Comparison of ENCODE assay signal across 3 cellular contexts in the genomic region with DNA sequence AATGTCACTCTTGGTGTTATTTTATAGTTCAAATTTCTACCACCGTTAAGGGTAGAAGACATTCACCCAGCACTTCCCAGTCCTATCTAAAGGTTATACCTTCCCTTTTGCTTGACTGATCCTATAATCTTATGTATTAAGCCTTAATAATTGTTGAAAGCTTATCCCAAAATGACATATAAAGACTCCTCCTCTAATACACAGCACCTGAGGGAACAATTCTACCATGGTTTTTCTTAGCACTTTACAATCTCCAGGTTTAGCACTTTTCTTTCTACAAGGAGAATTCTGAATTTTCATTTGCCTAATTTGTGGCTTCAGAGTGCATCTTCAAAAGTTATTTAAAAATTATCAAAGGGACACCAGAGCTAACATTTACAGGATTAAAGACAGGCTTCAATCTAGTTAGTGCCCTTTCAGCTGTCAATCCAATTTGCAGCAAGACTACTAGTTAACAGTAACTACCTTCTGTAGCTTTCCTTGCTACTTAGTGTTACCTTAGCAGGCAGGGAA.
TF ChIP-seq lines count a peak whose summit lies in the region.

No MANE protein-coding gene starts in this region.

TF ChIP-seq in A549, 52 proteins besides CTCF, POLR2A, EP300 and RAD21:
- TF ChIP-seq, protein P1, sequence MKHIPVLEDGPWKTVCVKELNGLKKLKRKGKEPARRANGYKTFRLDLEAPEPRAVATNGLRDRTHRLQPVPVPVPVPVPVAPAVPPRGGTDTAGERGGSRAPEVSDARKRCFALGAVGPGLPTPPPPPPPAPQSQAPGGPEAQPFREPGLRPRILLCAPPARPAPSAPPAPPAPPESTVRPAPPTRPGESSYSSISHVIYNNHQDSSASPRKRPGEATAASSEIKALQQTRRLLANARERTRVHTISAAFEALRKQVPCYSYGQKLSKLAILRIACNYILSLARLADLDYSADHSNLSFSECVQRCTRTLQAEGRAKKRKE (CRISPR knock-in tag; IDR thresholded peaks at IDR 0.05; ENCODE audit: low read depth), result no peak
- TF ChIP-seq NPAS2 (CRISPR knock-in tag; IDR thresholded peaks at IDR 0.05; ENCODE audit: borderline replicate concordance) (no peak), KDM1A (IDR thresholded peaks at IDR 0.05; ENCODE audit: low read depth) (no peak), RARB (CRISPR knock-in tag; IDR thresholded peaks at IDR 0.05) (no peak; the same call in 1 of the 2 replicates), JUNB (IDR thresholded peaks at IDR 0.05) (no peak), FOSB (CRISPR knock-in tag; IDR thresholded peaks at IDR 0.05) (peak; percentile 30; the same call in 1 of the 2 replicates), TFCP2L1 (CRISPR knock-in tag; IDR thresholded peaks at IDR 0.05) (peak; percentile 15; the same call in 1 of the 2 replicates), FOXS1 (CRISPR knock-in tag; IDR thresholded peaks at IDR 0.05) (no peak), NR3C1 (IDR thresholded peaks at IDR 0.05) (no peak), EHF (CRISPR knock-in tag; IDR thresholded peaks at IDR 0.05) (no peak), CHD2 (IDR thresholded peaks at IDR 0.05; ENCODE audit: low read length, partially characterized antibody) (no peak), MAFK (IDR thresholded peaks at IDR 0.05; ENCODE audit: partially characterized antibody) (no peak), HOXA7 (CRISPR knock-in tag; IDR thresholded peaks at IDR 0.05) (peak; percentile 42; the same call in 1 of the 2 replicates), JUN (IDR thresholded peaks at IDR 0.05) (no peak; a peak in 1 of 5 replicates), ZSCAN20 (CRISPR knock-in tag; IDR thresholded peaks at IDR 0.05) (no peak), ESRRA (IDR thresholded peaks at IDR 0.05; ENCODE audit: borderline replicate concordance, low read length) (no peak)
- TF ChIP-seq, protein P2, sequence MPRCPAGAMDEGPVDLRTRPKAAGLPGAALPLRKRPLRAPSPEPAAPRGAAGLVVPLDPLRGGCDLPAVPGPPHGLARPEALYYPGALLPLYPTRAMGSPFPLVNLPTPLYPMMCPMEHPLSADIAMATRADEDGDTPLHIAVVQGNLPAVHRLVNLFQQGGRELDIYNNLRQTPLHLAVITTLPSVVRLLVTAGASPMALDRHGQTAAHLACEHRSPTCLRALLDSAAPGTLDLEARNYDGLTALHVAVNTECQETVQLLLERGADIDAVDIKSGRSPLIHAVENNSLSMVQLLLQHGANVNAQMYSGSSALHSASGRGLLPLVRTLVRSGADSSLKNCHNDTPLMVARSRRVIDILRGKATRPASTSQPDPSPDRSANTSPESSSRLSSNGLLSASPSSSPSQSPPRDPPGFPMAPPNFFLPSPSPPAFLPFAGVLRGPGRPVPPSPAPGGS (IDR thresholded peaks at IDR 0.05), result no peak

TF ChIP-seq in SK-N-SH treated with all-trans-retinoic acid at 6 μM for 48 hours, 23 proteins besides CTCF, POLR2A, EP300 and RAD21:
- TF ChIP-seq, protein P3, sequence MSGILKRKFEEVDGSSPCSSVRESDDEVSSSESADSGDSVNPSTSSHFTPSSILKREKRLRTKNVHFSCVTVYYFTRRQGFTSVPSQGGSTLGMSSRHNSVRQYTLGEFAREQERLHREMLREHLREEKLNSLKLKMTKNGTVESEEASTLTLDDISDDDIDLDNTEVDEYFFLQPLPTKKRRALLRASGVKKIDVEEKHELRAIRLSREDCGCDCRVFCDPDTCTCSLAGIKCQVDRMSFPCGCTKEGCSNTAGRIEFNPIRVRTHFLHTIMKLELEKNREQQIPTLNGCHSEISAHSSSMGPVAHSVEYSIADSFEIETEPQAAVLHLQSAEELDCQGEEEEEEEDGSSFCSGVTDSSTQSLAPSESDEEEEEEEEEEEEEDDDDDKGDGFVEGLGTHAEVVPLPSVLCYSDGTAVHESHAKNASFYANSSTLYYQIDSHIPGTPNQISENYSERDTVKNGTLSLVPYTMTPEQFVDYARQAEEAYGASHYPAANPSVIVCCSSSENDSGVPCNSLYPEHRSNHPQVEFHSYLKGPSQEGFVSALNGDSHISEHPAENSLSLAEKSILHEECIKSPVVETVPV (CRISPR knock-in tag; IDR thresholded peaks at IDR 0.05), result no peak; the same call in 1 of the 2 replicates
- TF ChIP-seq GLIS3 (CRISPR knock-in tag; IDR thresholded peaks at IDR 0.05) (peak; percentile 32; the same call in 1 of the 2 replicates), ZFP3 (CRISPR knock-in tag; IDR thresholded peaks at IDR 0.05) (no peak), CSDC2 (CRISPR knock-in tag; IDR thresholded peaks at IDR 0.05) (no peak)
- TF ChIP-seq, protein P4, sequence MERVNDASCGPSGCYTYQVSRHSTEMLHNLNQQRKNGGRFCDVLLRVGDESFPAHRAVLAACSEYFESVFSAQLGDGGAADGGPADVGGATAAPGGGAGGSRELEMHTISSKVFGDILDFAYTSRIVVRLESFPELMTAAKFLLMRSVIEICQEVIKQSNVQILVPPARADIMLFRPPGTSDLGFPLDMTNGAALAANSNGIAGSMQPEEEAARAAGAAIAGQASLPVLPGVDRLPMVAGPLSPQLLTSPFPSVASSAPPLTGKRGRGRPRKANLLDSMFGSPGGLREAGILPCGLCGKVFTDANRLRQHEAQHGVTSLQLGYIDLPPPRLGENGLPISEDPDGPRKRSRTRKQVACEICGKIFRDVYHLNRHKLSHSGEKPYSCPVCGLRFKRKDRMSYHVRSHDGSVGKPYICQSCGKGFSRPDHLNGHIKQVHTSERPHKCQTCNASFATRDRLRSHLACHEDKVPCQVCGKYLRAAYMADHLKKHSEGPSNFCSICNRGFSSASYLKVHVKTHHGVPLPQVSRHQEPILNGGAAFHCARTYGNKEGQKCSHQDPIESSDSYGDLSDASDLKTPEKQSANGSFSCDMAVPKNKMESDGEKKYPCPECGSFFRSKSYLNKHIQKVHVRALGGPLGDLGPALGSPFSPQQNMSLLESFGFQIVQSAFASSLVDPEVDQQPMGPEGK (CRISPR knock-in tag; IDR thresholded peaks at IDR 0.05; ENCODE audit: borderline replicate concordance), result no peak

TF ChIP-seq in endothelial cell of umbilical vein, 7 proteins besides CTCF, POLR2A, EP300 and RAD21:
- TF ChIP-seq GATA2 (IDR thresholded peaks at IDR 0.05; ENCODE audit: insufficient read depth, insufficient read length, low read depth, low read length) (no peak), POLR2AphosphoS5 (IDR thresholded peaks at IDR 0.05; ENCODE audit: insufficient read depth, low read depth, low read length) (no peak), MYC (IDR thresholded peaks at IDR 0.05; ENCODE audit: low read depth, low read length) (no peak), EZH2 (IDR thresholded peaks at IDR 0.05; ENCODE audit: borderline replicate concordance, low read depth, low read length, severe bottlenecking) (no peak), FOS (IDR thresholded peaks at IDR 0.05; ENCODE audit: borderline replicate concordance, insufficient read depth, low read length) (no peak)
- TF ChIP-seq, protein P5, sequence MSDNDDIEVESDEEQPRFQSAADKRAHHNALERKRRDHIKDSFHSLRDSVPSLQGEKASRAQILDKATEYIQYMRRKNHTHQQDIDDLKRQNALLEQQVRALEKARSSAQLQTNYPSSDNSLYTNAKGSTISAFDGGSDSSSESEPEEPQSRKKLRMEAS (IDR thresholded peaks at IDR 0.05; ENCODE audit: insufficient read depth, insufficient read length), result no peak
